8 cellular contexts compared by ENCODE assay signal in genomic region chr5:178232124-178232919, GRCh38. TPM values are rescaled to one million over a fixed set of nuclear protein-coding genes. Genes with fewer than 3 reads are reported as not detected.
DNase-seq lines count a peak whose midpoint lies in the region; ATAC-seq and TF ChIP-seq lines count a peak whose summit lies in the region.

Gene PHYKPL, minus strand, starts transcription at chr5:178232802. Its CDS starts 252 bp downstream, at chr5:178232550.

- ATAC-seq in CD8-positive, alpha-beta T cell, result peak; percentile 65
- peak; percentile 63 for ATAC-seq in HG03439 (IDR thresholded peaks at IDR 0.05; ENCODE audit: unreplicated experiment)
- ATAC-seq in activated T-helper 17 cell treated with anti-CD3 and anti-CD28 coated beads, Interleukin-2, amount 50 U/mL, for 72 hours (replicated peaks), result peak; percentile 80
- ATAC-seq in natural killer cell, result peak; percentile 67 to 79 (median 70)

- POLR2A ChIA-PET in CD8-positive, alpha-beta T cell (lab: Charles Lee), result interaction anchor here (1.1 kb wide), 1 partner anchor 28 kb away, joined by 7 read pairs; the partner anchor contains the start of gene HNRNPAB

- H3K4me3 ChIP-seq in CD8-positive, alpha-beta T cell (ENCODE audit: low read depth, low read length), result peak within 1 kb of the TSS; percentile 87
- H3K4me3 ChIP-seq in Peyer's patch, result peak within 1 kb of the TSS; percentile 68 to 96 (median 85)
- H3K4me3 ChIP-seq in fibroblast of mammary gland (ENCODE audit: control insufficient read depth, low read depth, low read length), result peak within 1 kb of the TSS; percentile 85
- H3K4me3 ChIP-seq in stomach, result peak within 1 kb of the TSS; percentile 77 to 94 (median 90)

- H3K27ac Mint-ChIP-seq in CD8-positive, alpha-beta T cell, result peak within 1 kb of the TSS; percentile 87
- peak within 1 kb of the TSS; percentile 89 for H3K27ac Mint-ChIP-seq in activated T-helper 17 cell treated with anti-CD3 and anti-CD28 coated beads, Interleukin-2, amount 50 U/mL, for 72 hours
- H3K27ac Mint-ChIP-seq in natural killer cell, result peak within 1 kb of the TSS; percentile 70 to 77

- DNase-seq in CD8-positive, alpha-beta T cell, result peak; percentile 33 to 83 (median 64)
- peak; percentile 62 for DNase-seq in GM19240 (ENCODE audit: insufficient read length, low spot score)
- DNase-seq in Peyer's patch, result peak; percentile 67 to 87 (median 86)
- peak; percentile 63 for DNase-seq in fibroblast of mammary gland (ENCODE audit: low read depth)
- DNase-seq in natural killer cell, result peak; percentile 54
- DNase-seq in stomach, result peak; percentile 73

- H3K9me3 Mint-ChIP-seq in CD8-positive, alpha-beta T cell, result no peaks in the 10 kb centered on the region
- H3K9me3 Mint-ChIP-seq in activated T-helper 17 cell treated with anti-CD3 and anti-CD28 coated beads, Interleukin-2, amount 50 U/mL, for 72 hours, result no peaks in the 10 kb centered on the region
- no peaks in the 10 kb centered on the region for H3K9me3 Mint-ChIP-seq in natural killer cell

- H3K9me3 ChIP-seq in CD8-positive, alpha-beta T cell (ENCODE audit: low read length), result no peaks in the 10 kb centered on the region
- H3K9me3 ChIP-seq in Peyer's patch (no peaks in the 10 kb centered on the region), stomach (no peaks in the 10 kb centered on the region)

- peaks cover 44% of the 10 kb centered on the region for H3K36me3 Mint-ChIP-seq in CD8-positive, alpha-beta T cell
- H3K36me3 Mint-ChIP-seq in activated T-helper 17 cell treated with anti-CD3 and anti-CD28 coated beads, Interleukin-2, amount 50 U/mL, for 72 hours (ENCODE audit: low read depth), result peaks cover 46% of the 10 kb centered on the region
- peaks cover 14% of the 10 kb centered on the region for H3K36me3 Mint-ChIP-seq in natural killer cell

- no peaks in the 10 kb centered on the region for H3K27me3 Mint-ChIP-seq in CD8-positive, alpha-beta T cell (ENCODE audit: low read depth)
- no peaks in the 10 kb centered on the region for H3K27me3 Mint-ChIP-seq in activated T-helper 17 cell treated with anti-CD3 and anti-CD28 coated beads, Interleukin-2, amount 50 U/mL, for 72 hours
- no peaks in the 10 kb centered on the region for H3K27me3 Mint-ChIP-seq in natural killer cell (ENCODE audit: low read depth in 2 of 2)

- intact Hi-C loops in CD8-positive, alpha-beta T cell (cut with DNase I, micrococcal nuclease), result loop anchor here (1.0 to 10.0 kb wide), 8 partner anchors 27 to 1462 kb away; partner anchors contain the start of genes CLK4 (in 2 of the 2), CANX (in 1 of the 2), HNRNPAB (in 1 of the 2) and ZNF354A (in 1 of the 2)
- intact Hi-C loops in natural killer cell (cut with micrococcal nuclease), result loop anchor here (10.0 kb wide), 2 partner anchors 118 to 502 kb away; partner anchors contain the start of genes N4BP3 and ZNF354A
- intact Hi-C loops in stomach (cut with DNase I; ENCODE audit: low total_unique reads), result no loop called here

- peak; percentile 48 to 55 for TF ChIP-seq POLR2A in Peyer's patch (IDR thresholded peaks at IDR 0.05)
- no peak for TF ChIP-seq POLR2A in stomach (IDR thresholded peaks at IDR 0.05)

- no peak for TF ChIP-seq EP300 in stomach (IDR thresholded peaks at IDR 0.05)

- H3K4me3 Mint-ChIP-seq in CD8-positive, alpha-beta T cell, result peak within 1 kb of the TSS; percentile 81
- H3K4me3 Mint-ChIP-seq in activated T-helper 17 cell treated with anti-CD3 and anti-CD28 coated beads, Interleukin-2, amount 50 U/mL, for 72 hours, result peak within 1 kb of the TSS; percentile 89
- H3K4me3 Mint-ChIP-seq in natural killer cell, result peak within 1 kb of the TSS; percentile 87

- H3K4me1 ChIP-seq in CD8-positive, alpha-beta T cell (ENCODE audit: insufficient read depth, low read length), result peaks cover 61% of the 10 kb centered on the region
- H3K4me1 ChIP-seq in Peyer's patch (peaks cover 0 to 59% (median 16%) of the 10 kb centered on the region in 4 donors), stomach (peaks cover 11 to 72% (median 49%) of the 10 kb centered on the region in 4 donors)

- H3K4me1 Mint-ChIP-seq in CD8-positive, alpha-beta T cell (ENCODE audit: low read depth), result peaks cover 76% of the 10 kb centered on the region
- H3K4me1 Mint-ChIP-seq in activated T-helper 17 cell treated with anti-CD3 and anti-CD28 coated beads, Interleukin-2, amount 50 U/mL, for 72 hours, result peaks cover 40% of the 10 kb centered on the region
- peaks cover 67 to 68% of the 10 kb centered on the region in 2 donors for H3K4me1 Mint-ChIP-seq in natural killer cell

- peaks cover 21% of the 10 kb centered on the region for H3K36me3 ChIP-seq in CD8-positive, alpha-beta T cell (ENCODE audit: insufficient read depth, low read length)
- H3K36me3 ChIP-seq in Peyer's patch (peaks cover 0 to 35% (median 0%) of the 10 kb centered on the region in 3 donors), stomach (peaks cover 27 to 41% (median 33%) of the 10 kb centered on the region in 4 donors)

- TF ChIP-seq CTCF in CD8-positive, alpha-beta T cell (IDR thresholded peaks at IDR 0.05), result no peak
- peak in 1 of 6 experiments; percentile 6 for TF ChIP-seq CTCF in Peyer's patch (IDR thresholded peaks at IDR 0.05)
- TF ChIP-seq CTCF in fibroblast of mammary gland (conservative IDR thresholded peaks at IDR 0.05; ENCODE audit: control insufficient read depth, insufficient read depth, low read depth, low read length), result no peak
- no peak for TF ChIP-seq CTCF in natural killer cell (IDR thresholded peaks at IDR 0.05)
- TF ChIP-seq CTCF in stomach (IDR thresholded peaks at IDR 0.05), result no peak

- CTCF ChIA-PET in CD8-positive, alpha-beta T cell (lab: Charles Lee), result interaction anchor here (1.1 kb wide), 1 partner anchor 20 kb away, joined by 3 read pairs; no protein-coding TSS in a partner anchor

- no peaks in the 10 kb centered on the region for H3K27me3 ChIP-seq in CD8-positive, alpha-beta T cell (ENCODE audit: insufficient read depth, low read length)
- H3K27me3 ChIP-seq in Peyer's patch, result no peaks in the 10 kb centered on the region
- no peaks in the 10 kb centered on the region for H3K27me3 ChIP-seq in stomach

- H3K27ac ChIP-seq in CD8-positive, alpha-beta T cell (ENCODE audit: low read depth, low read length), result peak within 1 kb of the TSS; percentile 78
- peak within 1 kb of the TSS; percentile 95 to 98 (median 97) for H3K27ac ChIP-seq in Peyer's patch
- H3K27ac ChIP-seq in stomach, result peak within 1 kb of the TSS; percentile 93 to 98 (median 98)

- 0 to 1% (median 1%) methylated on average over 9 to 102 of the region's 102 CpGs for WGBS in stomach, 5 donors

RNA-seq across cellular contexts. Expression of gene PHYKPL, which starts in this region (rescaled TPM):
- 10 to 100 TPM; 82.8 to 90.3 TPM for total RNA-seq in CD8-positive, alpha-beta T cell
- total RNA-seq in Peyer's patch (100 to 1,000 TPM; 180 to 441 (median 280) TPM), natural killer cell (100 to 1,000 TPM; 111 to 134 (median 131) TPM), stomach (100 to 1,000 TPM in 2 of 5 donors, 10 to 100 TPM in 3; 32.1 to 262 (median 56.2) TPM)
- total RNA-seq in activated T-helper 17 cell treated with anti-CD3 and anti-CD28 coated beads, Interleukin-2, amount 50 U/mL, for 72 hours, result 100 to 1,000 TPM in 1 of 2 donors, 10 to 100 TPM in 1; 91.9 to 112 TPM
- polyA plus RNA-seq in stomach, result 10 to 100 TPM; 22.9 to 38.3 (median 25.9) TPM

Comparison
In these comparisons a context has a peak if more than half of its experiments do, and no peak if none do; other contexts are left out.
1. Peak in every context shown above with its lines: DNase-seq, ATAC-seq, H3K4me3 ChIP-seq and H3K27ac ChIP-seq.
2. POLR2A ChIP-seq: peak in Peyer's patch (2 of 2); none in stomach (0 of 4).